ENCODE assay signal across 8 cellular contexts in genomic region chr6:41462980-41463930, GRCh38.
A peak's percentile ranks its signal among the peaks of the same experiment; 100 is the strongest.
DNase-seq lines count a peak whose midpoint lies in the region; ATAC-seq lines count a peak whose summit lies in the region.

No MANE protein-coding gene starts in this region.

- DNase-seq in EH (ENCODE audit: low read depth), result peak; percentile 77
- peak; percentile 11 for DNase-seq in T1000 (lab: John Stamatoyannopoulos, UW)
- DNase-seq in globus pallidus (ENCODE audit: low spot score), result peak; percentile 62
- DNase-seq in posterior vena cava (ENCODE audit: low spot score), result peak; percentile 87
- DNase-seq in NCI-H2029 (lab: John Stamatoyannopoulos, UW), result no peak
- no peak for DNase-seq in amniotic stem cell (lab: John Stamatoyannopoulos, UW)
- no peak for DNase-seq in cerebellar nuclear complex (lab: John Stamatoyannopoulos, UW)

- intact Hi-C loops in posterior vena cava (cut with DNase I), result loop anchor here (5.0 to 10.0 kb wide), 3 partner anchors 36 to 132 kb away; no protein-coding TSS in a partner anchor

- ATAC-seq in HG02678 (IDR thresholded peaks at IDR 0.05; ENCODE audit: unreplicated experiment), result peak; percentile 57

Comparison
In these comparisons a context has a peak if more than half of its experiments do, and no peak if none do; other contexts are left out.
1. DNase-seq: peak in EH (single experiment), T1000 (single experiment), globus pallidus (single experiment) and posterior vena cava (single experiment); none in NCI-H2029 (single experiment), amniotic stem cell (single experiment) and cerebellar nuclear complex (0 of 2).